ENCODE assay signal across 10 cellular contexts in the genomic region with DNA sequence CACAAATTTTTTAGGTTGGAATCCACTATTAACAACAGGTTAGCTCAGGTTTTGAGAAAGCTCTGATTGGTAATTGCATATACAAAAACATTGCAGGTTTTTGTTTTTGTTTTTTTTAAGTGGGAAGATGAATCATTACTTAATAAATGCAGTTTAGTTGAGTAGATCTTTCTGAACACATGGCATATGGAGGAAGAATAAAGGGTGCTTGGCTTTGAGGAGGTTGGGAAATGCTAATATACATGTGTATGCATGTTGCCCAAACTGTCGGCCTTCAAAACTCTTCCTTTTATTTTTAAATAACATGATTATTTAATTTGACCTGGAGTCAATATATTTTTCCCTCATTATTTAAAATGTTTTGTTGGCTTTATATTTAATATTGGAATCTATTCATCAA. TPM values are rescaled to one million over a fixed set of nuclear protein-coding genes. Genes with fewer than 3 reads are reported as not detected.
DNase-seq lines count a peak whose midpoint lies in the region; ATAC-seq and TF ChIP-seq lines count a peak whose summit lies in the region.
"Had no signal": no experiment of that assay in that cellular context is flagged by ENCODE, and none has a peak within 500 bp of the region (broad histone marks: within the 10 kb centered on the region; RNA-seq: fewer than 3 reads in every experiment).

No MANE protein-coding gene starts in this region.

- peak overlapping the region; percentile 97 for H3K4me2 ChIP-seq in MM.1S (ENCODE audit: low read depth, low read length)
- peak overlapping the region; percentile 82 for H3K4me2 ChIP-seq in neural progenitor cell

- TF ChIP-seq CTCF in CD4-positive, alpha-beta T cell (IDR thresholded peaks at IDR 0.05): no peak
- no peak for TF ChIP-seq CTCF in MM.1S (IDR thresholded peaks at IDR 0.05; ENCODE audit: low read length)
- TF ChIP-seq CTCF in neural progenitor cell (IDR thresholded peaks at IDR 0.05): no peak

- H2AFZ ChIP-seq in MM.1S (ENCODE audit: low read length) (no peak overlapping the region), neural progenitor cell (replicated peaks) (no peak overlapping the region)

- no peaks in the 10 kb centered on the region for H3K27me3 ChIP-seq in CD4-positive, alpha-beta T cell (ENCODE audit: control insufficient read depth, insufficient read depth, low read length)
- no peaks in the 10 kb centered on the region for H3K27me3 ChIP-seq in MM.1S (replicated peaks; ENCODE audit: insufficient read depth, low read length)
- peaks cover 10% of the 10 kb centered on the region for H3K27me3 ChIP-seq in neural progenitor cell

- H3K36me3 Mint-ChIP-seq in CD4-positive, alpha-beta T cell (ENCODE audit: low read depth): peaks cover 33% of the 10 kb centered on the region
- H3K36me3 Mint-ChIP-seq in dendritic cell treated with granulocyte-macrophage colony-stimulating factor and Interleukin-4, amounts not matched to agents 40 ng/mL and 50 ng/mL, for 4 days (ENCODE audit: low read depth): peaks cover 33% of the 10 kb centered on the region
- peaks cover 25% of the 10 kb centered on the region for H3K36me3 Mint-ChIP-seq in neural progenitor cell

- H3F3A ChIP-seq in MM.1S (ENCODE audit: insufficient read depth, low read length) (peaks cover 93% of the 10 kb centered on the region), neural progenitor cell (ENCODE audit: low read depth) (peaks cover 22% of the 10 kb centered on the region)

- H3K27me3 Mint-ChIP-seq in CD4-positive, alpha-beta T cell: no peaks in the 10 kb centered on the region
- H3K27me3 Mint-ChIP-seq in dendritic cell treated with granulocyte-macrophage colony-stimulating factor and Interleukin-4, amounts not matched to agents 40 ng/mL and 50 ng/mL, for 4 days: no peaks in the 10 kb centered on the region
- H3K27me3 Mint-ChIP-seq in neural progenitor cell (ENCODE audit: insufficient read depth, low read depth): peaks cover 3% of the 10 kb centered on the region

- H3K4me3 Mint-ChIP-seq in CD4-positive, alpha-beta T cell: peak overlapping the region; percentile 90
- H3K4me3 Mint-ChIP-seq in dendritic cell treated with granulocyte-macrophage colony-stimulating factor and Interleukin-4, amounts not matched to agents 40 ng/mL and 50 ng/mL, for 4 days: no peak overlapping the region
- H3K4me3 Mint-ChIP-seq in neural progenitor cell: no peak overlapping the region

- no peak overlapping the region for H3K27ac ChIP-seq in CD4-positive, alpha-beta T cell (ENCODE audit: low read depth, low read length)
- H3K27ac ChIP-seq in MM.1S (ENCODE audit: low read length) (peak overlapping the region; percentile 98), neural progenitor cell (no peak overlapping the region)

- H3K9me3 Mint-ChIP-seq in CD4-positive, alpha-beta T cell: peaks cover 2% of the 10 kb centered on the region
- peaks cover 14% of the 10 kb centered on the region for H3K9me3 Mint-ChIP-seq in dendritic cell treated with granulocyte-macrophage colony-stimulating factor and Interleukin-4, amounts not matched to agents 40 ng/mL and 50 ng/mL, for 4 days
- peaks cover 15% of the 10 kb centered on the region for H3K9me3 Mint-ChIP-seq in neural progenitor cell

- H3K9me2 ChIP-seq in MM.1S (replicated peaks; ENCODE audit: insufficient read depth, low read length): no peaks in the 10 kb centered on the region

- peaks cover 19% of the 10 kb centered on the region for H3K36me3 ChIP-seq in MM.1S (replicated peaks; ENCODE audit: insufficient read depth, low read length)
- H3K36me3 ChIP-seq in neural progenitor cell: no peaks in the 10 kb centered on the region

- H3K79me2 ChIP-seq in MM.1S (ENCODE audit: low read length): peaks cover 97% of the 10 kb centered on the region
- peaks cover 4% of the 10 kb centered on the region for H3K79me2 ChIP-seq in neural progenitor cell (ENCODE audit: low read depth)

- H4K20me1 ChIP-seq in MM.1S (ENCODE audit: insufficient read depth, low read length): no peaks in the 10 kb centered on the region
- H4K20me1 ChIP-seq in neural progenitor cell (ENCODE audit: low read depth): no peaks in the 10 kb centered on the region

- peaks cover 9% of the 10 kb centered on the region for H3K9me3 ChIP-seq in CD4-positive, alpha-beta T cell (ENCODE audit: control insufficient read depth, low read length)
- H3K9me3 ChIP-seq in MM.1S (replicated peaks; ENCODE audit: insufficient read depth, low read length) (no peaks in the 10 kb centered on the region), neural progenitor cell (ENCODE audit: low read depth) (no peaks in the 10 kb centered on the region)

- CTCF ChIA-PET in CD4-positive, alpha-beta T cell (lab: Charles Lee): interaction anchor here (1.2 to 1.6 kb wide), 5 partner anchors 15 to 89 kb away, joined by 3 to 5 read pairs (median 4); no protein-coding TSS in a partner anchor

- H3K27ac Mint-ChIP-seq in CD4-positive, alpha-beta T cell: peak overlapping the region; percentile 67
- H3K27ac Mint-ChIP-seq in dendritic cell treated with granulocyte-macrophage colony-stimulating factor and Interleukin-4, amounts not matched to agents 40 ng/mL and 50 ng/mL, for 4 days: peak overlapping the region; percentile 69
- no peak overlapping the region for H3K27ac Mint-ChIP-seq in neural progenitor cell

- POLR2A ChIA-PET in CD4-positive, alpha-beta T cell (lab: Charles Lee): interaction anchor here (0.6 to 5.3 kb wide), 8 partner anchors 12 to 89 kb away, joined by 3 to 114 read pairs (median 4); no protein-coding TSS in a partner anchor

- no peak for DNase-seq in CD4-positive, alpha-beta T cell
- DNase-seq in MM.1S: peak; percentile 36
- no peak for DNase-seq in neural progenitor cell (ENCODE audit: low spot score)
- DNase-seq in KBM-7: no peak
- no peak for DNase-seq in globus pallidus (ENCODE audit: low spot score)
- no peak for DNase-seq in stimulated activated naive CD4-positive, alpha-beta T cell (lab: John Stamatoyannopoulos, UW)
- no peak for DNase-seq in SIG-M5 treated with dmso at 0.1 percent for 504 hours (lab: John Stamatoyannopoulos, UW; ENCODE audit: unreplicated experiment)
- DNase-seq: activated gamma-delta T cell, NCI-H1436 had no signal

- peaks cover 59% of the 10 kb centered on the region for H3K4me1 Mint-ChIP-seq in CD4-positive, alpha-beta T cell (ENCODE audit: low read depth)
- peaks cover 37% of the 10 kb centered on the region for H3K4me1 Mint-ChIP-seq in dendritic cell treated with granulocyte-macrophage colony-stimulating factor and Interleukin-4, amounts not matched to agents 40 ng/mL and 50 ng/mL, for 4 days (ENCODE audit: low read depth)
- peaks cover 8% of the 10 kb centered on the region for H3K4me1 Mint-ChIP-seq in neural progenitor cell

- peaks cover 67% of the 10 kb centered on the region for H3K4me1 ChIP-seq in MM.1S (ENCODE audit: low read length)
- peaks cover 29% of the 10 kb centered on the region for H3K4me1 ChIP-seq in neural progenitor cell

- in situ Hi-C loops in KBM-7 (cut with MboI; ENCODE audit: low pct_unique_long_range_greater_than_20kb, low sequenced_read_pairs): no loop called here

- peak overlapping the region; percentile 81 for H3K4me3 ChIP-seq in MM.1S (ENCODE audit: low read length)
- no peak overlapping the region for H3K4me3 ChIP-seq in neural progenitor cell

- no peak for ATAC-seq in CD4-positive, alpha-beta T cell (ENCODE audit: poor library complexity)

- intact Hi-C loops in CD4-positive, alpha-beta T cell (cut with DNase I, micrococcal nuclease): loop anchor here in 1 of 2 experiments (1.0 kb wide), 1 partner anchor 10 kb away; no protein-coding TSS in a partner anchor
- intact Hi-C loops in dendritic cell treated with granulocyte-macrophage colony-stimulating factor and Interleukin-4, amounts not matched to agents 40 ng/mL and 50 ng/mL, for 4 days (cut with micrococcal nuclease): loop anchor here (5.0 kb wide), 2 partner anchors 34 to 41 kb away; partner anchors contain the start of gene ZBTB38

- H3K9ac ChIP-seq in MM.1S (ENCODE audit: low read length): peak overlapping the region; percentile 100
- H3K9ac ChIP-seq in neural progenitor cell: no peak overlapping the region

RNA-seq across cellular contexts. Expression of gene ZBTB38, which starts 32.8 kb away (rescaled TPM):
- total RNA-seq in CD4-positive, alpha-beta T cell: 10 to 100 TPM; 21.8 to 22.0 TPM
- total RNA-seq in neural progenitor cell (ENCODE audit: low replicate concordance): 16.9 and 24.5 TPM in 2 replicates
